Comparison of ENCODE assay signal across 15 cellular contexts in genomic region chr5:59832577-59833301, GRCh38.
"Had no signal": no experiment of that assay in that cellular context is flagged by ENCODE, and none has a peak within 500 bp of the region (broad histone marks: within the 10 kb centered on the region; RNA-seq: fewer than 3 reads in every experiment).

No MANE protein-coding gene starts in this region.

- H3K27me3 ChIP-seq: hepatocyte, left lung, neutrophil, transverse colon had no signal

- H3K4me3 ChIP-seq: hepatocyte, left lung, mucosa of descending colon, transverse colon had no signal

- H3K9me3 ChIP-seq: left lung, mucosa of descending colon, neutrophil, transverse colon had no signal

- H3K27ac Mint-ChIP-seq: activated CD4-positive, alpha-beta memory T cell treated with anti-CD3 and anti-CD28 coated beads, Interleukin-2, amount 10 ng/mL, durations not matched to agents 7 days and 5 days; activated CD4-positive, alpha-beta T cell treated with anti-CD3 and anti-CD28 coated beads for 36 hours; activated naive CD4-positive, alpha-beta T cell treated with anti-CD3 and anti-CD28 coated beads, Interleukin-2, amount 10 ng/mL, durations not matched to agents 7 days and 5 days; activated T-cell treated with anti-CD3 and anti-CD28 coated beads, Interleukin-2, amount 50 U/mL, for 24 hours; natural killer cell had no signal

- ATAC-seq: activated CD4-positive, alpha-beta T cell treated with anti-CD3 and anti-CD28 coated beads for 36 hours; left lung; mucosa of descending colon; natural killer cell had no signal

- H3K27ac ChIP-seq: hepatocyte, left lung, neutrophil, transverse colon had no signal

- H3K36me3 ChIP-seq: left lung, neutrophil, transverse colon had no signal

- DNase-seq: activated CD4-positive, alpha-beta memory T cell treated with anti-CD3 and anti-CD28 coated beads, Interleukin-2, amount 10 ng/mL, durations not matched to agents 7 days and 5 days; activated CD4-positive, alpha-beta T cell treated with anti-CD3 and anti-CD28 coated beads for 36 hours; activated naive CD4-positive, alpha-beta T cell treated with anti-CD3 and anti-CD28 coated beads, Interleukin-2, amount 10 ng/mL, durations not matched to agents 7 days and 5 days; activated T-cell treated with anti-CD3 and anti-CD28 coated beads, Interleukin-2, amount 50 U/mL, for 24 hours; left lung; mucosa of descending colon; natural killer cell; posterior cingulate gyrus; retina; stimulated activated CD4-positive, alpha-beta T cell treated with anti-CD3 and anti-CD28 coated beads, Interleukin-4, amount 100 ng/mL, for 4 hours; stimulated activated CD8-positive, alpha-beta memory T cell treated with anti-CD3 and anti-CD28 coated beads, Interleukin-4, amount 100 ng/mL, for 48 hours; stimulated activated naive CD4-positive, alpha-beta T cell treated with Interleukin-2 at 50 U/mL for 16 hours; transverse colon had no signal

- H3K9me3 Mint-ChIP-seq: activated CD4-positive, alpha-beta memory T cell treated with anti-CD3 and anti-CD28 coated beads, Interleukin-2, amount 10 ng/mL, durations not matched to agents 7 days and 5 days; activated naive CD4-positive, alpha-beta T cell treated with anti-CD3 and anti-CD28 coated beads, Interleukin-2, amount 10 ng/mL, durations not matched to agents 7 days and 5 days; activated T-cell treated with anti-CD3 and anti-CD28 coated beads, Interleukin-2, amount 50 U/mL, for 24 hours had no signal

- H3K4me3 Mint-ChIP-seq: activated CD4-positive, alpha-beta memory T cell treated with anti-CD3 and anti-CD28 coated beads, Interleukin-2, amount 10 ng/mL, durations not matched to agents 7 days and 5 days; activated CD4-positive, alpha-beta T cell treated with anti-CD3 and anti-CD28 coated beads for 36 hours; activated naive CD4-positive, alpha-beta T cell treated with anti-CD3 and anti-CD28 coated beads, Interleukin-2, amount 10 ng/mL, durations not matched to agents 7 days and 5 days; activated T-cell treated with anti-CD3 and anti-CD28 coated beads, Interleukin-2, amount 50 U/mL, for 24 hours; natural killer cell had no signal

- H3K4me1 Mint-ChIP-seq: activated CD4-positive, alpha-beta memory T cell treated with anti-CD3 and anti-CD28 coated beads, Interleukin-2, amount 10 ng/mL, durations not matched to agents 7 days and 5 days; activated CD4-positive, alpha-beta T cell treated with anti-CD3 and anti-CD28 coated beads for 36 hours; activated naive CD4-positive, alpha-beta T cell treated with anti-CD3 and anti-CD28 coated beads, Interleukin-2, amount 10 ng/mL, durations not matched to agents 7 days and 5 days; natural killer cell had no signal

- H3K27me3 Mint-ChIP-seq: activated naive CD4-positive, alpha-beta T cell treated with anti-CD3 and anti-CD28 coated beads, Interleukin-2, amount 10 ng/mL, durations not matched to agents 7 days and 5 days; activated T-cell treated with anti-CD3 and anti-CD28 coated beads, Interleukin-2, amount 50 U/mL, for 24 hours had no signal

- H3K36me3 Mint-ChIP-seq: activated naive CD4-positive, alpha-beta T cell treated with anti-CD3 and anti-CD28 coated beads, Interleukin-2, amount 10 ng/mL, durations not matched to agents 7 days and 5 days; natural killer cell had no signal
